In the genomic region with DNA sequence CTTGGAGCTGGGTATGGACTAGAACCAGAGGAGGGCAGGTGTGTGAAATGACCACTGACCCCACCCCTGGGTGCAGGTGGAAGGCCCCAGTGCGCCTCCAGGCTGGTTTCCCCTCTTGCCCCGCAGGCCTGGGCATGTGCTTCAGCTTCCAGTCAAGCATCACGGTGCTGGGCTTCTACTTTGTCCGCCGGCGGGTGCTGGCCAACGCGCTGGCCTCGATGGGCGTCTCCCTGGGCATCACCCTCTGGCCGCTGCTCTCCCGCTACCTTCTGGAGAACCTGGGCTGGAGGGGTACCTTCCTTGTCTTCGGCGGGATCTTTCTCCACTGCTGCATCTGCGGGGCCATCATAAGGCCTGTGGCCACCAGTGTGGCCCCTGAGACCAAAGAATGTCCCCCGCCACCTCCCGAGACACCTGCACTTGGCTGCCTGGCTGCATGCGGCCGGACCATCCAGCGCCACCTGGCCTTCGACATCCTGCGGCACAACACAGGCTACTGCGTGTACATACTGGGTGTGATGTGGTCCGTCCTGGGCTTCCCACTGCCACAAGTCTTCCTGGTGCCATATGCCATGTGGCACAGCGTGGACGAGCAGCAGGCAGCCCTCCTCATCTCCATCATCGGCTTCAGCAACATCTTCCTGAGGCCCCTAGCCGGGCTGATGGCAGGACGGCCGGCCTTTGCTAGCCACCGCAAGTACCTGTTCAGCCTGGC, we compare ENCODE assay signal across 1 cellular context.
TF ChIP-seq lines count a peak whose summit lies in the region.

No MANE protein-coding gene starts in this region.

TF ChIP-seq in H1, 55 proteins besides CTCF, POLR2A, EP300 and RAD21:
- TF ChIP-seq EGR1 (IDR thresholded peaks at IDR 0.05; ENCODE audit: borderline replicate concordance, low read depth, low read length) (no peak), EZH2 (IDR thresholded peaks at IDR 0.05; ENCODE audit: low read depth, low read length, severe bottlenecking) (no peak), SRF (IDR thresholded peaks at IDR 0.05; ENCODE audit: low read depth, low read length) (no peak), BCL11A (IDR thresholded peaks at IDR 0.05; ENCODE audit: low read depth in 2 of 2, low read length in 2 of 2) (no peak), CTBP2 (IDR thresholded peaks at IDR 0.05; ENCODE audit: borderline replicate concordance, insufficient read depth, insufficient read length, low read length) (no peak), TAF7 (optimal IDR thresholded peaks at IDR 0.05; ENCODE audit: borderline replicate concordance, low read depth, low read length) (no peak), POU5F1 (IDR thresholded peaks at IDR 0.05; ENCODE audit: low read depth, low read length) (no peak), NRF1 (IDR thresholded peaks at IDR 0.05; ENCODE audit: low read depth, low read length) (no peak), CREB1 (IDR thresholded peaks at IDR 0.05) (no peak), SIRT6 (IDR thresholded peaks at IDR 0.05; ENCODE audit: low read length) (no peak), HDAC6 (IDR thresholded peaks at IDR 0.05; ENCODE audit: low read depth, low read length) (no peak)
